13 cellular contexts compared by ENCODE assay signal in genomic region chr15:65837301-65838283, GRCh38. TPM values are rescaled to one million over a fixed set of nuclear protein-coding genes. Genes with fewer than 3 reads are reported as not detected.
A peak's percentile ranks its signal among the peaks of the same experiment; 100 is the strongest.
DNase-seq lines count a peak whose midpoint lies in the region; ATAC-seq, FAIRE-seq and TF ChIP-seq lines count a peak whose summit lies in the region.
"Had no signal": no experiment of that assay in that cellular context is flagged by ENCODE, and none has a peak within 500 bp of the region (broad histone marks: within the 10 kb centered on the region; RNA-seq: fewer than 3 reads in every experiment).

No MANE protein-coding gene starts in this region.

- no peaks in the 10 kb centered on the region for H3K79me2 ChIP-seq in parathyroid adenoma

- H3K27ac ChIP-seq in endodermal cell (ENCODE audit: low read depth, low read length) (no peak overlapping the region), parathyroid adenoma (no peak overlapping the region)

- H3K9me3 ChIP-seq in endodermal cell (ENCODE audit: control insufficient read depth, low read length) (no peaks in the 10 kb centered on the region), parathyroid adenoma (ENCODE audit: control insufficient read depth, low read length) (no peaks in the 10 kb centered on the region)
- H3K9me3 ChIP-seq: HAP-1 had no signal

- H3K4me3 Mint-ChIP-seq in endodermal cell = no peak overlapping the region

- H3K4me1 Mint-ChIP-seq in endodermal cell = peaks cover 38% of the 10 kb centered on the region

- peak overlapping the region; percentile 28 for H3K27ac Mint-ChIP-seq in endodermal cell

- peak; percentile 7 for DNase-seq in GF-D8 (lab: John Stamatoyannopoulos, UW)
- peak; percentile 53 for DNase-seq in NOMO-1 treated with dmso at 0.1 percent for 144 hours (lab: John Stamatoyannopoulos, UW; ENCODE audit: unreplicated experiment)
- peak; percentile 19 for DNase-seq in endodermal cell
- no peak for DNase-seq in NCI-H82 (lab: John Stamatoyannopoulos, UW)
- DNase-seq in D721Med (ENCODE audit: insufficient read length, low spot score) = no peak
- DNase-seq in epidermal melanocyte (ENCODE audit: insufficient read length, low spot score) = no peak
- DNase-seq: activated CD4-positive, alpha-beta T cell treated with anti-CD3 and anti-CD28 coated beads for 1 hour; central memory CD4-positive, alpha-beta T cell; NCI-H446 treated with DMSO at 0.1 percent for 48 hours had no signal

- no peak overlapping the region for H3K9ac ChIP-seq in endodermal cell (ENCODE audit: extremely low read depth, low read length, poor library complexity, severe bottlenecking)
- H3K9ac ChIP-seq in parathyroid adenoma = no peak overlapping the region

- H3K36me3 ChIP-seq in endodermal cell (ENCODE audit: control insufficient read depth, insufficient read depth, low read length) (no peaks in the 10 kb centered on the region), parathyroid adenoma (ENCODE audit: control insufficient read depth, insufficient read depth, low read length) (no peaks in the 10 kb centered on the region)
- H3K36me3 ChIP-seq: HAP-1 had no signal

- ATAC-seq in HG03196 (IDR thresholded peaks at IDR 0.05; ENCODE audit: unreplicated experiment) = no peak
- ATAC-seq: esophagus mucosa had no signal

- H3K27me3 ChIP-seq in endodermal cell (ENCODE audit: control insufficient read depth, insufficient read depth, low read length, poor library complexity, severe bottlenecking) (no peaks in the 10 kb centered on the region), parathyroid adenoma (ENCODE audit: control insufficient read depth, insufficient read depth, low read length) (no peaks in the 10 kb centered on the region)

- H3K4me2 ChIP-seq in parathyroid adenoma (ENCODE audit: low read length) = no peak overlapping the region

- H3K27me3 Mint-ChIP-seq in endodermal cell (ENCODE audit: insufficient read depth) = no peaks in the 10 kb centered on the region

- 92 to 94% methylated on average over 3 to 5 of the region's 5 CpGs for WGBS in endodermal cell (ENCODE audit: insufficient coverage in 1 of 2, insufficient read length in 1 of 2), 2 experiments

- H3K36me3 Mint-ChIP-seq in endodermal cell (ENCODE audit: low read depth) = no peaks in the 10 kb centered on the region

- peak overlapping the region; percentile 42 for H2AFZ ChIP-seq in parathyroid adenoma

- H3K4me1 ChIP-seq in endodermal cell (ENCODE audit: control insufficient read depth, insufficient read depth, low read length) = peaks cover 11% of the 10 kb centered on the region
- peaks cover 10% of the 10 kb centered on the region for H3K4me1 ChIP-seq in parathyroid adenoma

- no peaks in the 10 kb centered on the region for H3K9me3 Mint-ChIP-seq in endodermal cell

- H3K4me3 ChIP-seq in endodermal cell (ENCODE audit: low read length) (no peak overlapping the region), parathyroid adenoma (ENCODE audit: low read depth, low read length) (no peak overlapping the region)
- H3K4me3 ChIP-seq: HAP-1 had no signal

- TF ChIP-seq CTCF in endodermal cell (conservative IDR thresholded peaks at IDR 0.05) (no peak), parathyroid adenoma (IDR thresholded peaks at IDR 0.05) (no peak), D721Med (IDR thresholded peaks at IDR 0.05; ENCODE audit: insufficient read depth, missing control alignments) (no peak)

- no peak for FAIRE-seq in D721Med (lab: Jason Lieb, UNC)

RNA-seq across cellular contexts. Expression of gene RAB11A, which starts 31.7 kb away (rescaled TPM):
- 100 to 1,000 TPM; 233 to 295 TPM for total RNA-seq in endodermal cell
- 249 TPM for polyA plus RNA-seq in endodermal cell (2013, experiment 1 of 2)
- polyA plus RNA-seq in endodermal cell (2013, experiment 2 of 2) = 228 TPM

RNA-seq across cellular contexts. Expression of gene DENND4A, which starts 45.5 kb away (rescaled TPM):
- total RNA-seq in endodermal cell = 1 to 10 TPM; 7.3 to 9.8 TPM
- 8.3 TPM for polyA plus RNA-seq in endodermal cell (2013, experiment 1 of 2)
- polyA plus RNA-seq in endodermal cell (2013, experiment 2 of 2) = 7.9 TPM

Comparison
In these comparisons a context has a peak if more than half of its experiments do, and no peak if none do; other contexts are left out.
1. DNase-seq: peak in GF-D8 (single experiment), NOMO-1 treated with dmso at 0.1 percent for 144 hours (single experiment) and endodermal cell (single experiment); none in NCI-H82 (single experiment), D721Med (single experiment) and epidermal melanocyte (single experiment).